1 cellular context compared by ENCODE assay signal in genomic region chr11:65386307-65387081, GRCh38.
TF ChIP-seq lines count a peak whose summit lies in the region.

Gene FRMD8 (plus strand): TSS chr11:65386637. CDS start chr11:65387037, 400 bp downstream.

TF ChIP-seq in A549, 52 proteins besides CTCF, POLR2A, EP300 and RAD21 (continued from another document):
- TF ChIP-seq PBX3 (IDR thresholded peaks at IDR 0.05) (no peak), HOXB5 (CRISPR knock-in tag; IDR thresholded peaks at IDR 0.05) (peak; percentile 90), RARB (CRISPR knock-in tag; IDR thresholded peaks at IDR 0.05) (no peak), EHF (CRISPR knock-in tag; IDR thresholded peaks at IDR 0.05) (peak; percentile 92), JUN (IDR thresholded peaks at IDR 0.05) (peak in 1 of 2 experiments; percentile 69; a peak in 2 of 5 replicates), PHF8 (IDR thresholded peaks at IDR 0.05; ENCODE audit: borderline replicate concordance, low read depth) (peak; percentile 39; the same call in 1 of the 2 replicates), GATA3 (IDR thresholded peaks at IDR 0.05; ENCODE audit: borderline replicate concordance) (no peak), CEBPB (IDR thresholded peaks at IDR 0.05) (no peak), HEYL (CRISPR knock-in tag; IDR thresholded peaks at IDR 0.05) (peak; percentile 62; the same call in 1 of the 2 replicates)
- TF ChIP-seq, protein P1, sequence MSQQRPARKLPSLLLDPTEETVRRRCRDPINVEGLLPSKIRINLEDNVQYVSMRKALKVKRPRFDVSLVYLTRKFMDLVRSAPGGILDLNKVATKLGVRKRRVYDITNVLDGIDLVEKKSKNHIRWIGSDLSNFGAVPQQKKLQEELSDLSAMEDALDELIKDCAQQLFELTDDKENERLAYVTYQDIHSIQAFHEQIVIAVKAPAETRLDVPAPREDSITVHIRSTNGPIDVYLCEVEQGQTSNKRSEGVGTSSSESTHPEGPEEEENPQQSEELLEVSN (IDR thresholded peaks at IDR 0.05; ENCODE audit: borderline replicate concordance, low read depth): peak; percentile 91
